In genomic region chr6:52216932-52217331, GRCh38 we compare ENCODE assay signal across 1 cellular context.
TF ChIP-seq lines count a peak whose summit lies in the region.

No MANE protein-coding gene starts in this region.

TF ChIP-seq in GM12878, 131 proteins besides CTCF, POLR2A, EP300 and RAD21 (continued from another document):
- 0 out of 2 replicates have a peak, but pooled peaks have one; percentile 35 for TF ChIP-seq ATF2 (IDR thresholded peaks at IDR 0.05; ENCODE audit: low read length)
- TF ChIP-seq KAT2A (conservative IDR thresholded peaks at IDR 0.05; ENCODE audit: control insufficient read depth, low read depth, low read length) = no peak
- TF ChIP-seq MEF2A (IDR thresholded peaks at IDR 0.05; ENCODE audit: insufficient read depth, low read depth, low read length) = peak; percentile 62
- TF ChIP-seq, protein P1, sequence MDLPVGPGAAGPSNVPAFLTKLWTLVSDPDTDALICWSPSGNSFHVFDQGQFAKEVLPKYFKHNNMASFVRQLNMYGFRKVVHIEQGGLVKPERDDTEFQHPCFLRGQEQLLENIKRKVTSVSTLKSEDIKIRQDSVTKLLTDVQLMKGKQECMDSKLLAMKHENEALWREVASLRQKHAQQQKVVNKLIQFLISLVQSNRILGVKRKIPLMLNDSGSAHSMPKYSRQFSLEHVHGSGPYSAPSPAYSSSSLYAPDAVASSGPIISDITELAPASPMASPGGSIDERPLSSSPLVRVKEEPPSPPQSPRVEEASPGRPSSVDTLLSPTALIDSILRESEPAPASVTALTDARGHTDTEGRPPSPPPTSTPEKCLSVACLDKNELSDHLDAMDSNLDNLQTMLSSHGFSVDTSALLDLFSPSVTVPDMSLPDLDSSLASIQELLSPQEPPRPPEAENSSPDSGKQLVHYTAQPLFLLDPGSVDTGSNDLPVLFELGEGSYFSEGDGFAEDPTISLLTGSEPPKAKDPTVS (IDR thresholded peaks at IDR 0.05; ENCODE audit: low read depth, low read length) = no peak
- TF ChIP-seq FOS (IDR thresholded peaks at IDR 0.05; ENCODE audit: borderline replicate concordance, extremely low read depth, insufficient read length) = no peak
- peak; percentile 79 for TF ChIP-seq TCF7 (IDR thresholded peaks at IDR 0.05; ENCODE audit: borderline replicate concordance)
- TF ChIP-seq BCL11A (IDR thresholded peaks at IDR 0.05; ENCODE audit: low read depth, low read length) = 0 out of 2 replicates have a peak, but pooled peaks have one; percentile 50
- peak; percentile 36 for TF ChIP-seq MEF2B (IDR thresholded peaks at IDR 0.05; ENCODE audit: partially characterized antibody, poor library complexity, severe bottlenecking)
- TF ChIP-seq, protein P2, sequence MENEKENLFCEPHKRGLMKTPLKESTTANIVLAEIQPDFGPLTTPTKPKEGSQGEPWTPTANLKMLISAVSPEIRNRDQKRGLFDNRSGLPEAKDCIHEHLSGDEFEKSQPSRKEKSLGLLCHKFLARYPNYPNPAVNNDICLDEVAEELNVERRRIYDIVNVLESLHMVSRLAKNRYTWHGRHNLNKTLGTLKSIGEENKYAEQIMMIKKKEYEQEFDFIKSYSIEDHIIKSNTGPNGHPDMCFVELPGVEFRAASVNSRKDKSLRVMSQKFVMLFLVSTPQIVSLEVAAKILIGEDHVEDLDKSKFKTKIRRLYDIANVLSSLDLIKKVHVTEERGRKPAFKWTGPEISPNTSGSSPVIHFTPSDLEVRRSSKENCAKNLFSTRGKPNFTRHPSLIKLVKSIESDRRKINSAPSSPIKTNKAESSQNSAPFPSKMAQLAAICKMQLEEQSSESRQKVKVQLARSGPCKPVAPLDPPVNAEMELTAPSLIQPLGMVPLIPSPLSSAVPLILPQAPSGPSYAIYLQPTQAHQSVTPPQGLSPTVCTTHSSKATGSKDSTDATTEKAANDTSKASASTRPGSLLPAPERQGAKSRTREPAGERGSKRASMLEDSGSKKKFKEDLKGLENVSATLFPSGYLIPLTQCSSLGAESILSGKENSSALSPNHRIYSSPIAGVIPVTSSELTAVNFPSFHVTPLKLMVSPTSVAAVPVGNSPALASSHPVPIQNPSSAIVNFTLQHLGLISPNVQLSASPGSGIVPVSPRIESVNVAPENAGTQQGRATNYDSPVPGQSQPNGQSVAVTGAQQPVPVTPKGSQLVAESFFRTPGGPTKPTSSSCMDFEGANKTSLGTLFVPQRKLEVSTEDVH (IDR thresholded peaks at IDR 0.05; ENCODE audit: low read depth, partially characterized antibody) = no peak
- TF ChIP-seq ZBTB11 (CRISPR knock-in tag; IDR thresholded peaks at IDR 0.05) = no peak
- TF ChIP-seq SPI1 (IDR thresholded peaks at IDR 0.05; ENCODE audit: borderline replicate concordance, insufficient read depth, low read depth, low read length) = 0 out of 2 replicates have a peak, but pooled peaks have one; percentile 20
- TF ChIP-seq CBFB (IDR thresholded peaks at IDR 0.05; ENCODE audit: low read depth) = no peak
